ENCODE assay signal across 8 cellular contexts in genomic region chr12:49662998-49663843, GRCh38. TPM values are rescaled to one million over a fixed set of nuclear protein-coding genes. Genes with fewer than 3 reads are reported as not detected.
DNase-seq lines count a peak whose midpoint lies in the region; ATAC-seq and TF ChIP-seq lines count a peak whose summit lies in the region.

No MANE protein-coding gene starts in this region.

- H3K9me3 ChIP-seq in Panc1 (ENCODE audit: control insufficient read depth, insufficient read depth, low read depth, low read length), result no peaks in the 10 kb centered on the region

- H3K27me3 Mint-ChIP-seq in activated T-helper 1 cell treated with anti-CD3 and anti-CD28 coated beads, Interleukin-12 subunit alpha, Interleukin-12 subunit beta, Interleukin-2, Interleukin-4 antibody, amounts not matched to agents 30 ng/mL and 10 ng/mL and 1 ng/mL, durations not matched to agents 14 hours and 24 hours and 36 hours (ENCODE audit: insufficient read depth), result no peaks in the 10 kb centered on the region

- BruUV-seq in Panc1 (replicated peaks; lab: Mats Ljungman, UMichigan), result no TSS peak

- H3K27ac Mint-ChIP-seq in activated T-helper 1 cell treated with anti-CD3 and anti-CD28 coated beads, Interleukin-12 subunit alpha, Interleukin-12 subunit beta, Interleukin-2, Interleukin-4 antibody, amounts not matched to agents 30 ng/mL and 10 ng/mL and 1 ng/mL, durations not matched to agents 14 hours and 24 hours and 36 hours, result peak overlapping the region; percentile 91

- intact Hi-C loops in Panc1 (cut with micrococcal nuclease; ENCODE audit: unreplicated experiment), result no loop called here
- intact Hi-C loops in activated T-helper 1 cell treated with anti-CD3 and anti-CD28 coated beads, Interleukin-12 subunit alpha, Interleukin-12 subunit beta, Interleukin-2, Interleukin-4 antibody, amounts not matched to agents 30 ng/mL and 10 ng/mL and 1 ng/mL, durations not matched to agents 14 hours and 24 hours and 36 hours (cut with micrococcal nuclease), result loop anchor here (1.0 to 5.0 kb wide), 5 partner anchors 8 to 89 kb away; partner anchors contain the start of gene PRPF40B

- CTCF ChIA-PET in Panc1 (lab: Charles Lee), result interaction anchor here (1.2 kb wide), 1 partner anchor 78 kb away, joined by 3 read pairs; the partner anchor contains the start of gene TMBIM6

- peaks cover 49% of the 10 kb centered on the region for H3K36me3 Mint-ChIP-seq in activated T-helper 1 cell treated with anti-CD3 and anti-CD28 coated beads, Interleukin-12 subunit alpha, Interleukin-12 subunit beta, Interleukin-2, Interleukin-4 antibody, amounts not matched to agents 30 ng/mL and 10 ng/mL and 1 ng/mL, durations not matched to agents 14 hours and 24 hours and 36 hours (ENCODE audit: low read depth)

- peaks cover 75% of the 10 kb centered on the region for H3K4me1 Mint-ChIP-seq in activated T-helper 1 cell treated with anti-CD3 and anti-CD28 coated beads, Interleukin-12 subunit alpha, Interleukin-12 subunit beta, Interleukin-2, Interleukin-4 antibody, amounts not matched to agents 30 ng/mL and 10 ng/mL and 1 ng/mL, durations not matched to agents 14 hours and 24 hours and 36 hours (ENCODE audit: low read depth)

- H3K27me3 ChIP-seq in Panc1 (ENCODE audit: control insufficient read depth, insufficient read depth, low read length), result no peaks in the 10 kb centered on the region

- 42% methylated on average over 5 of the region's 5 CpGs for WGBS in urinary bladder

- H3K4me3 Mint-ChIP-seq in activated T-helper 1 cell treated with anti-CD3 and anti-CD28 coated beads, Interleukin-12 subunit alpha, Interleukin-12 subunit beta, Interleukin-2, Interleukin-4 antibody, amounts not matched to agents 30 ng/mL and 10 ng/mL and 1 ng/mL, durations not matched to agents 14 hours and 24 hours and 36 hours, result peak overlapping the region; percentile 72

- POLR2A ChIA-PET in Panc1 (lab: Charles Lee), result no interaction called here

- ATAC-seq in GM18858 (IDR thresholded peaks at IDR 0.05; ENCODE audit: unreplicated experiment) (peak; percentile 48), HG02973 (IDR thresholded peaks at IDR 0.05; ENCODE audit: unreplicated experiment) (peak; percentile 51), Panc1 (peak; percentile 41; the same call in 1 of the 2 replicates)

- in situ Hi-C loops in Panc1 (cut with HindIII; ENCODE audit: low pct_unique_long_range_greater_than_20kb, low sequenced_read_pairs), result no loop called here

- H3K36me3 ChIP-seq in Panc1 (ENCODE audit: control insufficient read depth, insufficient read depth, low read length) (no peaks in the 10 kb centered on the region), urinary bladder (ENCODE audit: insufficient read depth) (no peaks in the 10 kb centered on the region)

- H3K4me1 ChIP-seq in Panc1 (ENCODE audit: control insufficient read depth, insufficient read depth, low read length) (no peaks in the 10 kb centered on the region), urinary bladder (ENCODE audit: insufficient read depth) (no peaks in the 10 kb centered on the region)

- TF ChIP-seq CTCF in Panc1 (IDR thresholded peaks at IDR 0.05), result no peak

- H3K4me3 ChIP-seq in Panc1 (ENCODE audit: low read depth in 2 of 2, low read length in 2 of 2) (no peak overlapping the region), urinary bladder (ENCODE audit: low read depth, low read length) (no peak overlapping the region)

- H3K9me3 Mint-ChIP-seq in activated T-helper 1 cell treated with anti-CD3 and anti-CD28 coated beads, Interleukin-12 subunit alpha, Interleukin-12 subunit beta, Interleukin-2, Interleukin-4 antibody, amounts not matched to agents 30 ng/mL and 10 ng/mL and 1 ng/mL, durations not matched to agents 14 hours and 24 hours and 36 hours, result no peaks in the 10 kb centered on the region

- DNase-seq in Panc1 (ENCODE audit: low read depth, low spot score) (peak; percentile 13), germinal center (ENCODE audit: low spot score) (peak; percentile 89), putamen (ENCODE audit: low spot score) (peak; percentile 61), NCI-H1105 (lab: John Stamatoyannopoulos, UW) (no peak)
- DNase-seq in activated T-helper 1 cell treated with anti-CD3 and anti-CD28 coated beads, Interleukin-12 subunit alpha, Interleukin-12 subunit beta, Interleukin-2, Interleukin-4 antibody, amounts not matched to agents 30 ng/mL and 10 ng/mL and 1 ng/mL, durations not matched to agents 14 hours and 24 hours and 36 hours (ENCODE audit: low spot score), result peak; percentile 68

- H3K27ac ChIP-seq in Panc1 (ENCODE audit: low read length) (no peak overlapping the region), urinary bladder (ENCODE audit: low read depth) (peak overlapping the region; percentile 35)

RNA-seq across cellular contexts. Expression of gene PRPF40B, which starts 39.9 kb away (rescaled TPM):
- total RNA-seq in Panc1 (2021; ENCODE audit: unreplicated experiment) (26.3 TPM), urinary bladder (12.2 TPM)
- 22.4 TPM for polyA plus RNA-seq in Panc1 (2012; ENCODE audit: insufficient read length)
- 10.4 and 12.7 TPM in 2 replicates for total RNA-seq in activated T-helper 1 cell treated with anti-CD3 and anti-CD28 coated beads, Interleukin-12 subunit alpha, Interleukin-12 subunit beta, Interleukin-2, Interleukin-4 antibody, amounts not matched to agents 30 ng/mL and 10 ng/mL and 1 ng/mL, durations not matched to agents 14 hours and 24 hours and 36 hours
- 24.8 TPM for polyA plus RNA-seq in urinary bladder

RNA-seq across cellular contexts. Expression of gene FMNL3, which starts 44.0 kb away (rescaled TPM):
- total RNA-seq in Panc1 (2021; ENCODE audit: unreplicated experiment) (25.7 TPM), urinary bladder (28.9 TPM)
- polyA plus RNA-seq in Panc1 (2012; ENCODE audit: insufficient read length), result 14.2 TPM
- total RNA-seq in activated T-helper 1 cell treated with anti-CD3 and anti-CD28 coated beads, Interleukin-12 subunit alpha, Interleukin-12 subunit beta, Interleukin-2, Interleukin-4 antibody, amounts not matched to agents 30 ng/mL and 10 ng/mL and 1 ng/mL, durations not matched to agents 14 hours and 24 hours and 36 hours, result 43.0 and 46.1 TPM in 2 replicates
- polyA plus RNA-seq in urinary bladder, result 8.1 TPM

RNA-seq across cellular contexts. Expression of gene FAM186B, which starts 57.8 kb away (rescaled TPM):
- total RNA-seq in Panc1 (2021; ENCODE audit: unreplicated experiment) (0.13 TPM), urinary bladder (0.16 TPM)
- 0.13 TPM for polyA plus RNA-seq in Panc1 (2012; ENCODE audit: insufficient read length)
- total RNA-seq in activated T-helper 1 cell treated with anti-CD3 and anti-CD28 coated beads, Interleukin-12 subunit alpha, Interleukin-12 subunit beta, Interleukin-2, Interleukin-4 antibody, amounts not matched to agents 30 ng/mL and 10 ng/mL and 1 ng/mL, durations not matched to agents 14 hours and 24 hours and 36 hours, result 0.29 and 0.62 TPM in 2 replicates
- 0.25 TPM for polyA plus RNA-seq in urinary bladder
